10 cellular contexts compared by ENCODE assay signal in the genomic region with DNA sequence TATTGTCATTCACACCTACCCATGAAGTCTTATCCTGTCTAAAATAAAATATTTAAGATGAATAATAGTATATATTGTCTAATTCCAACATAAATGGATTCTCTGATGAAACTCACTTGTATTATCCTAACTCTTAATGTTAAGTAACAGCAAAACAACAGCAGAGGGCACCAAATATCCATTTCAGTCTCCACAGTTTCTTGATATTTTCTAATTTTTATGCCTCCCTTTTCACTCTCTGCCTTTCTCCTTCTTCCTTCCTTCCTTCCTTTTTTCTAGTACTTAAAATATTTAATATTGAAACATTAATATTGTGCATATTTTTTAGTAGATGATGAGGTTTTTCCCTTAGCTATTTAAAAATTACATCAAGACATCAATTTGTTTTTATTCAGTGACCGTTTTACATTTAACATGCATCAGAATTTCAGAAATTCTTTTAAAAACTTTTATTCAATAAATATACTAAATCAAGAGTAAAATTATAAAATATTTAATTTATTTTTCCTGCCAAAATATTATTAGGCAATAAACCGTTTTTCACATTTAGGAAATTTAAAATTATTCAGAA.
DNase-seq lines count a peak whose midpoint lies in the region; TF ChIP-seq lines count a peak whose summit lies in the region.
"Had no signal": no experiment of that assay in that cellular context is flagged by ENCODE, and none has a peak within 500 bp of the region (broad histone marks: within the 10 kb centered on the region; RNA-seq: fewer than 3 reads in every experiment).

No MANE protein-coding gene starts in this region.

- no peak overlapping the region for H3K4me3 ChIP-seq in esophagus squamous epithelium
- H3K4me3 ChIP-seq in trophoblast cell (ENCODE audit: low read depth, low read length): no peak overlapping the region
- H3K4me3 ChIP-seq: SJCRH30 had no signal

- H2BK120ac ChIP-seq in trophoblast cell (ENCODE audit: insufficient read depth, low read length, poor library complexity): no peak overlapping the region

- H3K14ac ChIP-seq in trophoblast cell (ENCODE audit: low read length): no peak overlapping the region

- H3K36me3 ChIP-seq in esophagus squamous epithelium (no peaks in the 10 kb centered on the region), trophoblast cell (ENCODE audit: control insufficient read depth in 1 of 2, insufficient read depth in 2 of 2, low read length in 2 of 2) (no peaks in the 10 kb centered on the region)
- H3K36me3 ChIP-seq: neutrophil, SJCRH30 had no signal

- H4K91ac ChIP-seq in trophoblast cell (ENCODE audit: low read depth, low read length): no peak overlapping the region

- no peak overlapping the region for H3K18ac ChIP-seq in trophoblast cell (ENCODE audit: low read length)

- no peak for TF ChIP-seq POLR2A in esophagus squamous epithelium (IDR thresholded peaks at IDR 0.05)

- H4K12ac ChIP-seq in trophoblast cell (ENCODE audit: low read depth, low read length): no peak overlapping the region

- no peak overlapping the region for H2BK12ac ChIP-seq in trophoblast cell (ENCODE audit: low read length)

- no peaks in the 10 kb centered on the region for H3K27me3 ChIP-seq in esophagus squamous epithelium
- H3K27me3 ChIP-seq in trophoblast cell (ENCODE audit: insufficient read depth, low read length): no peaks in the 10 kb centered on the region
- H3K27me3 ChIP-seq: neutrophil, SJCRH30 had no signal

- H3K4me2 ChIP-seq in trophoblast cell (ENCODE audit: low read length): no peak overlapping the region

- H3K79me2 ChIP-seq in trophoblast cell (ENCODE audit: control insufficient read depth, insufficient read depth, low read length, poor library complexity): no peaks in the 10 kb centered on the region

- H3K23ac ChIP-seq in trophoblast cell (ENCODE audit: low read length): no peak overlapping the region

- intact Hi-C loops in esophagus squamous epithelium (cut with DNase I): loop anchor here (10.0 kb wide), 1 partner anchor 816 kb away; no protein-coding TSS in a partner anchor

- TF ChIP-seq CTCF in LNCAP (IDR thresholded peaks at IDR 0.05) (peak; percentile 64), esophagus squamous epithelium (IDR thresholded peaks at IDR 0.05) (peak in 4 of 6 experiments; percentile 39 to 59 (median 46))

- peak; percentile 7 for DNase-seq in DMS153 (lab: John Stamatoyannopoulos, UW)
- peak; percentile 66 for DNase-seq in RKO (ENCODE audit: low spot score)
- no peak for DNase-seq in esophagus squamous epithelium (lab: John Stamatoyannopoulos, UW)
- peak; percentile 2 to 68 for DNase-seq in trophoblast cell
- DNase-seq in ureter (ENCODE audit: low spot score): no peak
- DNase-seq in activated CD4-positive, alpha-beta T cell treated with anti-CD3 and anti-CD28 coated beads, Interleukin-2, amount 50 U/mL, for 1 hour: no peak
- DNase-seq in GDM1 (lab: John Stamatoyannopoulos, UW): no peak

- H3K9ac ChIP-seq in trophoblast cell (ENCODE audit: low read length): no peak overlapping the region

- H3K9me3 ChIP-seq in esophagus squamous epithelium: no peaks in the 10 kb centered on the region
- H3K9me3 ChIP-seq in trophoblast cell (ENCODE audit: insufficient read depth, low read depth, low read length): no peaks in the 10 kb centered on the region
- H3K9me3 ChIP-seq: neutrophil, SJCRH30 had no signal

- H3K27ac ChIP-seq in esophagus squamous epithelium (no peak overlapping the region), trophoblast cell (ENCODE audit: low read depth, low read length) (no peak overlapping the region)
- H3K27ac ChIP-seq: neutrophil, SJCRH30 had no signal

- no peak overlapping the region for H4K8ac ChIP-seq in trophoblast cell (ENCODE audit: low read depth, low read length)

- H3K4ac ChIP-seq in trophoblast cell (ENCODE audit: low read depth, low read length): no peak overlapping the region

- WGBS in esophagus squamous epithelium, 2 donors: 46 to 62% methylated on average over 2 of the region's 2 CpGs
- WGBS in trophoblast cell (ENCODE audit: extremely low coverage, insufficient coverage, insufficient read length): no CpG with 5 or more reads among the region's 2 CpGs

- H2AFZ ChIP-seq in trophoblast cell (ENCODE audit: insufficient read depth, low read length, poor library complexity): no peak overlapping the region

- H2AK5ac ChIP-seq in trophoblast cell (ENCODE audit: low read length): no peak overlapping the region

- no peak overlapping the region for H2BK5ac ChIP-seq in trophoblast cell (ENCODE audit: low read depth, low read length, poor library complexity)

- no peaks in the 10 kb centered on the region for H3K4me1 ChIP-seq in esophagus squamous epithelium
- no peaks in the 10 kb centered on the region for H3K4me1 ChIP-seq in trophoblast cell (ENCODE audit: control insufficient read depth in 1 of 2, insufficient read depth in 2 of 2, low read length in 2 of 2)
- H3K4me1 ChIP-seq: SJCRH30 had no signal

- no peaks in the 10 kb centered on the region for H3K79me1 ChIP-seq in trophoblast cell (ENCODE audit: low read length)

Comparison
In these comparisons a context has a peak if more than half of its experiments do, and no peak if none do; other contexts are left out.
1. DNase-seq: peak in DMS153 (single experiment), RKO (single experiment) and trophoblast cell (2 of 2); none in esophagus squamous epithelium (single experiment), ureter (single experiment), activated CD4-positive, alpha-beta T cell treated with anti-CD3 and anti-CD28 coated beads, Interleukin-2, amount 50 U/mL, for 1 hour (single experiment) and GDM1 (single experiment).